8 cellular contexts compared by ENCODE assay signal in genomic region chr19:1260749-1261511, GRCh38. TPM values are rescaled to one million over a fixed set of nuclear protein-coding genes. Genes with fewer than 3 reads are reported as not detected.
DNase-seq lines count a peak whose midpoint lies in the region; ATAC-seq and TF ChIP-seq lines count a peak whose summit lies in the region.

No MANE protein-coding gene starts in this region.

- H3K9me3 ChIP-seq in fibroblast of lung (ENCODE audit: control insufficient read depth, insufficient read depth, low read depth, low read length): no peaks in the 10 kb centered on the region

- no peaks in the 10 kb centered on the region for H3K27me3 ChIP-seq in fibroblast of lung (ENCODE audit: control insufficient read depth, insufficient read depth, low read length)

- peaks cover 29 to 73% (median 69%) of the 10 kb centered on the region in 4 donors for H3K4me1 Mint-ChIP-seq in naive thymus-derived CD8-positive, alpha-beta T cell
- peaks cover 54 to 83% of the 10 kb centered on the region in 2 donors for H3K4me1 Mint-ChIP-seq in stimulated activated naive B cell treated with anti-CD40 and anti-IgM and Interleukin-4, amounts not matched to agents 10 μg/mL and 1 μg/mL and 100 μg/mL, for 72 hours

- H3K27ac ChIP-seq in fibroblast of lung (ENCODE audit: insufficient read depth, low read length): peak overlapping the region; percentile 95

- H3K4me3 ChIP-seq in fibroblast of lung (replicated peaks in 1 of 4; ENCODE audit: control extremely low read depth in 1 of 4, insufficient read depth in 1 of 4, low read depth in 3 of 4, low read length in 4 of 4): peak overlapping the region; percentile 50 to 72 (median 60)

- H3K27ac Mint-ChIP-seq in naive thymus-derived CD8-positive, alpha-beta T cell: peak overlapping the region; percentile 86 to 100 (median 99)
- H3K27ac Mint-ChIP-seq in stimulated activated naive B cell treated with anti-CD40 and anti-IgM and Interleukin-4, amounts not matched to agents 10 μg/mL and 1 μg/mL and 100 μg/mL, for 72 hours: peak overlapping the region; percentile 98

- peaks cover 17% of the 10 kb centered on the region for H3K36me3 ChIP-seq in fibroblast of lung (ENCODE audit: control insufficient read depth, insufficient read depth, low read length)

- H3K9ac ChIP-seq in fibroblast of lung (ENCODE audit: insufficient read depth, low read length): peak overlapping the region; percentile 92

- peak; percentile 48 for ATAC-seq in GM21825 (IDR thresholded peaks at IDR 0.05; ENCODE audit: unreplicated experiment)
- ATAC-seq in naive thymus-derived CD8-positive, alpha-beta T cell: peak; percentile 71 to 83
- peak; percentile 65 to 72 for ATAC-seq in stimulated activated naive B cell treated with anti-CD40 and anti-IgM and Interleukin-4, amounts not matched to agents 10 μg/mL and 1 μg/mL and 100 μg/mL, for 72 hours (replicated peaks)

- H3K27me3 Mint-ChIP-seq in naive thymus-derived CD8-positive, alpha-beta T cell: no peaks in the 10 kb centered on the region
- H3K27me3 Mint-ChIP-seq in stimulated activated naive B cell treated with anti-CD40 and anti-IgM and Interleukin-4, amounts not matched to agents 10 μg/mL and 1 μg/mL and 100 μg/mL, for 72 hours: no peaks in the 10 kb centered on the region

- POLR2A ChIA-PET in naive thymus-derived CD8-positive, alpha-beta T cell (lab: Charles Lee): interaction anchor here (0.5 to 13.6 kb wide), 5 partner anchors 3 to 74 kb away, joined by 4 to 594 read pairs (median 480); partner anchors contain the start of genes ATP5F1D, CBARP, CIRBP and FAM174C

- no peak overlapping the region for H2AFZ ChIP-seq in fibroblast of lung (ENCODE audit: low read length)

- no peak for TF ChIP-seq CTCF in fibroblast of lung (conservative IDR thresholded peaks at IDR 0.05 in 1 of 2, IDR thresholded peaks at IDR 0.05 in 1 of 2; ENCODE audit: low read depth in 1 of 2, low read length in 2 of 2)

- H3K9me3 Mint-ChIP-seq in naive thymus-derived CD8-positive, alpha-beta T cell: no peaks in the 10 kb centered on the region
- H3K9me3 Mint-ChIP-seq in stimulated activated naive B cell treated with anti-CD40 and anti-IgM and Interleukin-4, amounts not matched to agents 10 μg/mL and 1 μg/mL and 100 μg/mL, for 72 hours: no peaks in the 10 kb centered on the region

- peaks cover 0 to 17% (median 7%) of the 10 kb centered on the region in 3 donors for H3K36me3 Mint-ChIP-seq in naive thymus-derived CD8-positive, alpha-beta T cell
- peaks cover 21 to 34% of the 10 kb centered on the region in 2 donors for H3K36me3 Mint-ChIP-seq in stimulated activated naive B cell treated with anti-CD40 and anti-IgM and Interleukin-4, amounts not matched to agents 10 μg/mL and 1 μg/mL and 100 μg/mL, for 72 hours

- peak; percentile 69 for DNase-seq in DMS53 treated with DMSO at 0.1 percent for 48 hours (lab: John Stamatoyannopoulos, UW; ENCODE audit: unreplicated experiment)
- peak; percentile 97 for DNase-seq in LoVo (ENCODE audit: low spot score)
- DNase-seq in RPMI7951 (ENCODE audit: low read depth): peak; percentile 92
- peak; percentile 91 to 98 for DNase-seq in activated T-helper 1 cell treated with anti-CD3 and anti-CD28 coated beads, Interleukin-2, amount 50 U/mL, for 16 hours (ENCODE audit: low read depth in 1 of 2, low spot score in 1 of 2)
- DNase-seq in fibroblast of lung (ENCODE audit: low read depth in 2 of 2): peak; percentile 90 to 96
- peak; percentile 91 to 99 (median 98) for DNase-seq in naive thymus-derived CD8-positive, alpha-beta T cell
- DNase-seq in stimulated activated naive B cell treated with anti-CD40 and anti-IgM and Interleukin-4, amounts not matched to agents 10 μg/mL and 1 μg/mL and 100 μg/mL, for 72 hours: peak; percentile 98

- H3K4me2 ChIP-seq in fibroblast of lung (ENCODE audit: extremely low read depth, insufficient read depth, low read length): peak overlapping the region; percentile 91

- peaks cover 18% of the 10 kb centered on the region for H3K79me2 ChIP-seq in fibroblast of lung (ENCODE audit: control insufficient read depth, insufficient read depth, low read length)

- no peaks in the 10 kb centered on the region for H4K20me1 ChIP-seq in fibroblast of lung (ENCODE audit: control insufficient read depth, extremely low read depth, insufficient read depth, low read length)

- peak overlapping the region; percentile 86 to 98 (median 90) for H3K4me3 Mint-ChIP-seq in naive thymus-derived CD8-positive, alpha-beta T cell
- peak overlapping the region; percentile 92 to 97 for H3K4me3 Mint-ChIP-seq in stimulated activated naive B cell treated with anti-CD40 and anti-IgM and Interleukin-4, amounts not matched to agents 10 μg/mL and 1 μg/mL and 100 μg/mL, for 72 hours

- H3K4me1 ChIP-seq in fibroblast of lung (ENCODE audit: control insufficient read depth, extremely low read depth, insufficient read depth, low read length): peaks cover 53% of the 10 kb centered on the region

RNA-seq across cellular contexts. Expression of gene CIRBP, which starts 8.2 kb away (rescaled TPM):
- 44.2 and 66.8 TPM in 2 replicates for total RNA-seq in RPMI7951 (2014; rRNA removed; shearing (Covaris generic))
- total RNA-seq in fibroblast of lung: 104 and 110 TPM in 2 replicates
- polyA plus RNA-seq in fibroblast of lung: 260 and 298 TPM in 2 replicates
- 315 and 327 TPM in 2 replicates for polyA plus RNA-seq in fibroblast of lung (2012)
- 45.9 and 74.1 TPM in 2 replicates for polyA minus RNA-seq in fibroblast of lung (ENCODE audit: low replicate concordance)
- 100 to 1,000 TPM; 565 to 579 TPM for total RNA-seq in naive thymus-derived CD8-positive, alpha-beta T cell
- polyA plus RNA-seq in naive thymus-derived CD8-positive, alpha-beta T cell: 100 to 1,000 TPM; 204 to 273 (median 262) TPM

RNA-seq across cellular contexts. Expression of gene MIDN, which starts 12.5 kb away (rescaled TPM):
- 3.2 and 4.1 TPM in 2 replicates for total RNA-seq in RPMI7951 (2014; rRNA removed; shearing (Covaris generic))
- 13.6 and 18.8 TPM in 2 replicates for total RNA-seq in fibroblast of lung
- polyA plus RNA-seq in fibroblast of lung: 12.0 and 18.0 TPM in 2 replicates
- 30.3 and 40.2 TPM in 2 replicates for polyA plus RNA-seq in fibroblast of lung (2012)
- 27.6 and 36.6 TPM in 2 replicates for polyA minus RNA-seq in fibroblast of lung (ENCODE audit: low replicate concordance)
- total RNA-seq in naive thymus-derived CD8-positive, alpha-beta T cell: 10 to 100 TPM; 31.2 to 35.4 TPM
- polyA plus RNA-seq in naive thymus-derived CD8-positive, alpha-beta T cell: 1 to 10 TPM; 1.1 to 8.2 (median 6.6) TPM

RNA-seq across cellular contexts. Expression of gene FAM174C, which starts 14.4 kb away (rescaled TPM):
- total RNA-seq in RPMI7951 (2014; rRNA removed; shearing (Covaris generic)): 57.6 and 92.0 TPM in 2 replicates
- 22.5 and 24.7 TPM in 2 replicates for total RNA-seq in fibroblast of lung
- polyA plus RNA-seq in fibroblast of lung: 16.1 and 23.7 TPM in 2 replicates
- 34.6 and 64.3 TPM in 2 replicates for polyA plus RNA-seq in fibroblast of lung (2012)
- polyA minus RNA-seq in fibroblast of lung (ENCODE audit: low replicate concordance): 12.0 and 14.1 TPM in 2 replicates
- total RNA-seq in naive thymus-derived CD8-positive, alpha-beta T cell: 10 to 100 TPM; 46.3 to 47.5 TPM
- polyA plus RNA-seq in naive thymus-derived CD8-positive, alpha-beta T cell: 100 to 1,000 TPM in 1 of 3 donors, 10 to 100 TPM in 2; 66.7 to 104 (median 95.5) TPM

RNA-seq across cellular contexts. Expression of gene ATP5F1D, which starts 19.4 kb away (rescaled TPM):
- total RNA-seq in RPMI7951 (2014; rRNA removed; shearing (Covaris generic)): 41.8 and 78.0 TPM in 2 replicates
- total RNA-seq in fibroblast of lung: 13.4 and 20.5 TPM in 2 replicates
- polyA plus RNA-seq in fibroblast of lung: 53.8 and 79.8 TPM in 2 replicates
- 174 and 278 TPM in 2 replicates for polyA plus RNA-seq in fibroblast of lung (2012)
- polyA minus RNA-seq in fibroblast of lung (ENCODE audit: low replicate concordance): 23.2 and 31.0 TPM in 2 replicates
- total RNA-seq in naive thymus-derived CD8-positive, alpha-beta T cell: 10 to 100 TPM; 83.9 to 89.0 TPM
- polyA plus RNA-seq in naive thymus-derived CD8-positive, alpha-beta T cell: 100 to 1,000 TPM; 214 to 264 (median 262) TPM

RNA-seq across cellular contexts. Expression of gene CBARP, which starts 23.1 kb away (rescaled TPM):
- 0.48 and 0.88 TPM in 2 replicates for total RNA-seq in RPMI7951 (2014; rRNA removed; shearing (Covaris generic))
- total RNA-seq in fibroblast of lung: 1.5 TPM in 2 replicates
- polyA plus RNA-seq in fibroblast of lung: 0.31 and 1.0 TPM in 2 replicates
- polyA plus RNA-seq in fibroblast of lung (2012): 2.1 and 5.0 TPM in 2 replicates
- polyA minus RNA-seq in fibroblast of lung (ENCODE audit: low replicate concordance): 0.94 and 3.6 TPM in 2 replicates
- not detected for total RNA-seq in naive thymus-derived CD8-positive, alpha-beta T cell
- polyA plus RNA-seq in naive thymus-derived CD8-positive, alpha-beta T cell: not detected

Comparison
In these comparisons a context has a peak if more than half of its experiments do, and no peak if none do; other contexts are left out.
1. Peak in every context shown above with its lines: DNase-seq, ATAC-seq, H3K4me3 ChIP-seq and H3K27ac ChIP-seq.